14 cellular contexts compared by ENCODE assay signal in the genomic region with DNA sequence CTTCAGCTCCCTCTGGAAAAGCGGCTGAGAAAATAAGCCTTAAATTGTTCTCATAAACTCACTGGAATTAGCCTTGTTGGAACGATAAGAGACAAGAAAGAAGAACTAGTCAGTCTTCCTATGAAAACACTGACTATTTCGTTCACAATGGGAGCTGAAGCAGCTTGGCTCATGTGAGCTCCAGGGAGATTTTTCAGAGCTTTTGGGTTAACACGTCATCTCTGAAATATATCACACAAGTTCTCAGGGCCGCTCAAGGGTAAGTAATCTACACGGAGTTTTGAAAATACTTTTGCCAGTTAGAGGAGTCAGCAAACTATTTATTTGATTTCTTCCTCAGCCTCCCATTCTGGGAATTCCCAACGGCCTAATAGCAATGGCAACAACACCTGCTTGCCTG.
"Had no signal": no experiment of that assay in that cellular context is flagged by ENCODE, and none has a peak within 500 bp of the region (broad histone marks: within the 10 kb centered on the region; RNA-seq: fewer than 3 reads in every experiment).

No MANE protein-coding gene starts in this region.

- H3K9me3 ChIP-seq: breast epithelium, pancreas, stomach, thoracic aorta had no signal

- DNase-seq: activated CD4-positive, alpha-beta T cell treated with anti-CD3 and anti-CD28 coated beads, Interleukin-2, amount 50 U/mL, for 48 hours; activated effector memory CD4-positive, alpha-beta T cell treated with Interleukin-2 at 50 U/mL for 16 hours; activated T-cell treated with anti-CD3 and anti-CD28 coated beads, Interleukin-2, amount 50 U/mL, for 4 hours; amygdala; cerebellar nuclear complex; dermis blood vessel endothelial cell; left colon; midbrain; pancreas; stimulated activated CD4-positive, alpha-beta T cell treated with anti-CD3 and anti-CD28 coated beads, Interleukin-1b, Interleukin-23, amount 100 ng/mL, for 48 hours; stomach had no signal

- H3K36me3 ChIP-seq: breast epithelium, pancreas, stomach, thoracic aorta had no signal

- H3K4me1 ChIP-seq: breast epithelium, pancreas, stomach had no signal

- H3K27ac ChIP-seq: breast epithelium, epithelial cell of prostate, pancreas, stomach, thoracic aorta had no signal

- H3K27me3 ChIP-seq: breast epithelium, pancreas, stomach had no signal

- H3K4me3 ChIP-seq: breast epithelium, pancreas, stomach, thoracic aorta had no signal
